9 cellular contexts compared by ENCODE assay signal in genomic region chr5:124952079-124952478, GRCh38.
DNase-seq lines count a peak whose midpoint lies in the region; ATAC-seq, FAIRE-seq and TF ChIP-seq lines count a peak whose summit lies in the region.
"Had no signal": no experiment of that assay in that cellular context is flagged by ENCODE, and none has a peak within 500 bp of the region (broad histone marks: within the 10 kb centered on the region; RNA-seq: fewer than 3 reads in every experiment).

No MANE protein-coding gene starts in this region.

- CTCF ChIA-PET in GM12878 (lab: Yijun Ruan, JAX) = interaction anchor here (0.6 to 2.2 kb wide), 7 partner anchors 16 to 272 kb away, joined by 3 to 9 read pairs (median 4); no protein-coding TSS in a partner anchor

- TF ChIP-seq POLR2A in GM12878 (IDR thresholded peaks at IDR 0.05; ENCODE audit: low read depth, low read length) = no peak

- H3K9ac ChIP-seq in GM12878 (ENCODE audit: control insufficient read depth, insufficient read depth, low read length) = peak overlapping the region; percentile 49

- H3K79me2 ChIP-seq in GM12878 (ENCODE audit: control insufficient read depth, insufficient read depth, low read length) = no peaks in the 10 kb centered on the region

- no TSS peak for BruUV-seq in GM12878 (replicated peaks; lab: Mats Ljungman, UMichigan)

- peak; percentile 85 for FAIRE-seq in GM12878 (lab: Jason Lieb, UNC)

- H2AFZ ChIP-seq in GM12878 (ENCODE audit: control insufficient read depth, low read depth, low read length) = peak overlapping the region; percentile 47

- intact Hi-C loops in GM12878 (cut with micrococcal nuclease; ENCODE audit: unreplicated experiment) = loop anchor here (1.0 to 5.0 kb wide), 2 partner anchors 16 to 45 kb away; no protein-coding TSS in a partner anchor

- ATAC-seq in GM21367 (IDR thresholded peaks at IDR 0.05; ENCODE audit: unreplicated experiment) = peak; percentile 89
- peak; percentile 94 for ATAC-seq in HG03175 (IDR thresholded peaks at IDR 0.05; ENCODE audit: unreplicated experiment)
- peak; percentile 98 for ATAC-seq in GM12878

- peak; percentile 17 for TF ChIP-seq CTCF in GM13977 (IDR thresholded peaks at IDR 0.05; ENCODE audit: extremely low read depth, insufficient read depth, missing control alignments)
- no peak for TF ChIP-seq CTCF in GM12878 (IDR thresholded peaks at IDR 0.05 in 2 of 3, conservative IDR thresholded peaks at IDR 0.05 in 1 of 3; ENCODE audit: control insufficient read depth in 2 of 3, extremely low read depth in 1 of 3, insufficient read depth in 1 of 3, low read depth in 3 of 3, low read length in 3 of 3)

- peaks cover 3% of the 10 kb centered on the region for H3K9me3 ChIP-seq in GM12878 (replicated peaks; ENCODE audit: control insufficient read depth, insufficient read depth, low read length)

- TF ChIP-seq EP300 in GM12878 (IDR thresholded peaks at IDR 0.05; ENCODE audit: borderline replicate concordance in 1 of 2, control insufficient read depth in 1 of 2, low read depth in 2 of 2, low read length in 2 of 2) = peak in 1 of 2 experiments; percentile 57; a peak in 1 of 4 replicates

- peaks cover 15% of the 10 kb centered on the region for H3K4me1 ChIP-seq in GM12878 (ENCODE audit: control insufficient read depth, insufficient read depth, low read length)

- H3K4me2 ChIP-seq in GM12878 (ENCODE audit: control insufficient read depth, insufficient read depth) = peak overlapping the region; percentile 45

- H4K20me1 ChIP-seq in GM12878 (ENCODE audit: control insufficient read depth, insufficient read depth) = no peaks in the 10 kb centered on the region

- DNase-seq in GM13977 (ENCODE audit: low spot score) = peak; percentile 50
- DNase-seq in GM12878 (ENCODE audit: low read depth, low spot score) = peak; percentile 69
- no peak for DNase-seq in SW 1271 (lab: John Stamatoyannopoulos, UW)
- DNase-seq in NCI-H2227 treated with DMSO at 0.1 percent for 48 hours (lab: John Stamatoyannopoulos, UW) = no peak
- no peak for DNase-seq in NCI-H146 treated with DMSO at 0.1 percent for 48 hours (lab: John Stamatoyannopoulos, UW; ENCODE audit: unreplicated experiment)
- no peak for DNase-seq in AML-193 (lab: John Stamatoyannopoulos, UW)
- DNase-seq: NCI-H1417 treated with DMSO at 0.1 percent for 48 hours had no signal

- SMC1A ChIA-PET in GM12878 (lab: Charles Lee; ENCODE audit: uncharacterized antibody, unreplicated experiment) = interaction anchor here (0.6 to 6.7 kb wide), 18 partner anchors 15 to 1359 kb away, joined by 3 to 48 read pairs (median 4); no protein-coding TSS in a partner anchor

- POLR2A ChIA-PET in GM12878 (lab: Charles Lee) = interaction anchor here (0.6 to 2.9 kb wide), 9 partner anchors 17 to 203 kb away, joined by 4 to 9 read pairs (median 4); no protein-coding TSS in a partner anchor

- peak overlapping the region; percentile 75 for H3K27ac ChIP-seq in GM12878 (ENCODE audit: control insufficient read depth, insufficient read depth)

- H3K27me3 ChIP-seq in GM12878 (replicated peaks in 1 of 2; ENCODE audit: control insufficient read depth in 2 of 2, insufficient read depth in 2 of 2, low read length in 1 of 2) = no peaks in the 10 kb centered on the region

- no peaks in the 10 kb centered on the region for H3K36me3 ChIP-seq in GM12878 (ENCODE audit: control insufficient read depth in 2 of 2, insufficient read depth in 2 of 2, low read length in 1 of 2)

- RAD21 ChIA-PET in GM12878 (lab: Charles Lee; ENCODE audit: unreplicated experiment) = interaction anchor here (0.7 to 3.6 kb wide), 17 partner anchors 12 to 429 kb away, joined by 3 to 22 read pairs (median 4); no protein-coding TSS in a partner anchor

- in situ Hi-C loops in GM13977 (cut with MboI; ENCODE audit: low pct_unique_long_range_greater_than_20kb, low sequenced_read_pairs, unreplicated experiment) (no loop called here), GM12878 (cut with MboI) (no loop called here)

- peak; percentile 28 for TF ChIP-seq RAD21 in GM12878 (IDR thresholded peaks at IDR 0.05; ENCODE audit: insufficient read depth, low read depth, low read length)

- peak overlapping the region; percentile 18; the same call in 1 of the 2 replicates for H3K4me3 ChIP-seq in GM12878

- under 1% methylated on average over 7 of the region's 7 CpGs for WGBS in GM12878 (ENCODE audit: insufficient coverage, insufficient replicate concordance, low lambda C conversion rate, missing lambda C conversion rate)

TF ChIP-seq in GM12878, 131 proteins besides CTCF, POLR2A, EP300 and RAD21 (continues in another document):
- TF ChIP-seq FOXM1 (IDR thresholded peaks at IDR 0.05; ENCODE audit: low read depth, low read length) (peak; percentile 71), EED (IDR thresholded peaks at IDR 0.05; ENCODE audit: low read depth) (peak; percentile 61), POU2F2 (IDR thresholded peaks at IDR 0.05; ENCODE audit: borderline replicate concordance, low read depth, low read length) (peak; percentile 58; the same call in 2 of the 3 replicates), SMAD5 (IDR thresholded peaks at IDR 0.05; ENCODE audit: low read depth) (no peak), ZNF207 (IDR thresholded peaks at IDR 0.05; ENCODE audit: borderline replicate concordance) (no peak), NR2C2 (IDR thresholded peaks at IDR 0.05; ENCODE audit: borderline replicate concordance, control insufficient read depth, insufficient read length, low read depth) (no peak), ZNF217 (IDR thresholded peaks at IDR 0.05) (peak; percentile 79), STAT1 (conservative IDR thresholded peaks at IDR 0.05) (no peak), JUNB (IDR thresholded peaks at IDR 0.05) (peak; percentile 67), ELK1 (IDR thresholded peaks at IDR 0.05; ENCODE audit: low read depth, low read length) (no peak), BCL11A (IDR thresholded peaks at IDR 0.05; ENCODE audit: low read depth, low read length) (no peak), JUND (IDR thresholded peaks at IDR 0.05; ENCODE audit: low read depth, low read length) (peak; percentile 38; the same call in 1 of the 2 replicates), KLF5 (IDR thresholded peaks at IDR 0.05; ENCODE audit: partially characterized antibody) (no peak), IKZF2 (IDR thresholded peaks at IDR 0.05) (peak; percentile 39 to 58; a peak in 2 of 4 replicates), YY1 (IDR thresholded peaks at IDR 0.05; ENCODE audit: low read depth, low read length) (0 out of 2 replicates have a peak, but pooled peaks have one; percentile 13), ATF2 (IDR thresholded peaks at IDR 0.05; ENCODE audit: low read length) (peak; percentile 67; the same call in 1 of the 2 replicates), IKZF1 (conservative IDR thresholded peaks at IDR 0.05) (peak; percentile 37; the same call in 1 of the 2 replicates), CREB1 (IDR thresholded peaks at IDR 0.05; ENCODE audit: low read depth) (peak; percentile 39; the same call in 1 of the 2 replicates), IRF4 (IDR thresholded peaks at IDR 0.05; ENCODE audit: low read depth, low read length) (peak; percentile 71), CEBPB (IDR thresholded peaks at IDR 0.05; ENCODE audit: borderline replicate concordance in 1 of 2, low read depth in 2 of 2, low read length in 2 of 2) (no peak), TAF1 (IDR thresholded peaks at IDR 0.05; ENCODE audit: borderline replicate concordance, low read depth, low read length) (0 out of 2 replicates have a peak, but pooled peaks have one; percentile 42), NBN (IDR thresholded peaks at IDR 0.05) (peak; percentile 66), CREM (IDR thresholded peaks at IDR 0.05; ENCODE audit: low read depth) (peak; percentile 36; the same call in 1 of the 2 replicates), DPF2 (IDR thresholded peaks at IDR 0.05) (0 out of 2 replicates have a peak, but pooled peaks have one; percentile 40), ZNF384 (IDR thresholded peaks at IDR 0.05; ENCODE audit: borderline replicate concordance, low read depth, low read length) (no peak), NR2F1 (conservative IDR thresholded peaks at IDR 0.05) (0 out of 2 replicates have a peak, but pooled peaks have one; percentile 37), CBX5 (IDR thresholded peaks at IDR 0.05; ENCODE audit: low read depth) (0 out of 2 replicates have a peak, but pooled peaks have one; percentile 79), CBFB (IDR thresholded peaks at IDR 0.05; ENCODE audit: low read depth) (no peak; the same call in 1 of the 2 replicates)

Comparison
In these comparisons a context has a peak if more than half of its experiments do, and no peak if none do; other contexts are left out.
1. DNase-seq: peak in GM13977 (single experiment) and GM12878 (single experiment); none in SW 1271 (0 of 2), NCI-H2227 treated with DMSO at 0.1 percent for 48 hours (single experiment), NCI-H146 treated with DMSO at 0.1 percent for 48 hours (single experiment) and AML-193 (0 of 2).
2. Peak in every context shown above with its lines, with median percentiles within 50 percentile points of each other: ATAC-seq.